In genomic region chr11:9574806-9575530, GRCh38 we compare ENCODE assay signal across 8 cellular contexts. TPM values are rescaled to one million over a fixed set of nuclear protein-coding genes. Genes with fewer than 3 reads are reported as not detected.
DNase-seq lines count a peak whose midpoint lies in the region; ATAC-seq and TF ChIP-seq lines count a peak whose summit lies in the region.

No MANE protein-coding gene starts in this region.

- peak overlapping the region; percentile 89 for H3K9ac ChIP-seq in SK-N-MC (ENCODE audit: insufficient read length)
- peak overlapping the region; percentile 83 to 97 for H3K9ac ChIP-seq in colonic mucosa (ENCODE audit: low read depth in 2 of 2, low read length in 2 of 2)

- intact Hi-C loops in colonic mucosa (cut with DNase I), result loop anchor here (10.0 kb wide), 1 partner anchor 50 kb away; no protein-coding TSS in a partner anchor

- peak overlapping the region; percentile 18 for H3K27ac ChIP-seq in SK-N-MC
- peak overlapping the region; percentile 94 for H3K27ac ChIP-seq in colonic mucosa
- H3K27ac ChIP-seq in substantia nigra (ENCODE audit: low read depth, low read length, poor library complexity, severe bottlenecking), result peak overlapping the region; percentile 23

- peaks cover 4% of the 10 kb centered on the region for H3K4me1 ChIP-seq in colonic mucosa

- H3K27me3 ChIP-seq in colonic mucosa, result no peaks in the 10 kb centered on the region

- DNase-seq in DMS 273 (lab: John Stamatoyannopoulos, UW; ENCODE audit: unreplicated experiment), result peak; percentile 76
- DNase-seq in DMS 273 treated with DMSO at 0.1 percent for 48 hours (lab: John Stamatoyannopoulos, UW), result no peak
- DNase-seq in Kasumi-1 (lab: John Stamatoyannopoulos, UW), result peak; percentile 47 to 65
- no peak for DNase-seq in SK-N-MC (ENCODE audit: low read depth, low spot score)
- DNase-seq in colonic mucosa, result peak; percentile 80
- DNase-seq in left lobe of liver (ENCODE audit: low spot score), result peak; percentile 71
- peak in 3 of 49 donors; percentile 1 to 23 (median 2) for DNase-seq in substantia nigra (lab: John Stamatoyannopoulos, UW)

- H3K9me3 ChIP-seq in SK-N-MC (ENCODE audit: low read depth, low read length), result no peaks in the 10 kb centered on the region
- no peaks in the 10 kb centered on the region for H3K9me3 ChIP-seq in colonic mucosa

- no peak for TF ChIP-seq CTCF in colonic mucosa (IDR thresholded peaks at IDR 0.05)

- peak overlapping the region; percentile 87 for H3K4me3 ChIP-seq in SK-N-MC
- peak overlapping the region; percentile 72 for H3K4me3 ChIP-seq in colonic mucosa

- ATAC-seq in left lobe of liver (peak; percentile 51), GM18517 (IDR thresholded peaks at IDR 0.05; ENCODE audit: unreplicated experiment) (no peak)

- H3K36me3 ChIP-seq in SK-N-MC (ENCODE audit: insufficient read depth, low read length) (peaks cover 49% of the 10 kb centered on the region), colonic mucosa (no peaks in the 10 kb centered on the region)

RNA-seq across cellular contexts. Expression of gene WEE1, which starts 1.5 kb away (rescaled TPM):
- total RNA-seq in colonic mucosa (10 to 100 TPM; 27.8 to 37.9 TPM), left lobe of liver (11.6 TPM)

Comparison
In these comparisons a context has a peak if more than half of its experiments do, and no peak if none do; other contexts are left out.
1. DNase-seq: peak in DMS 273 (single experiment), Kasumi-1 (2 of 2), colonic mucosa (single experiment) and left lobe of liver (single experiment); none in DMS 273 treated with DMSO at 0.1 percent for 48 hours (single experiment) and SK-N-MC (single experiment).
2. H3K27ac ChIP-seq: peak in every context shown above with its lines; median percentile 94 in colonic mucosa; 23 in substantia nigra; 18 in SK-N-MC.